Comparison of ENCODE assay signal across 23 cellular contexts in genomic region chr2:85668857-85669142, GRCh38. TPM values are rescaled to one million over a fixed set of nuclear protein-coding genes. Genes with fewer than 3 reads are reported as not detected.
DNase-seq lines count a peak whose midpoint lies in the region; ATAC-seq, FAIRE-seq and TF ChIP-seq lines count a peak whose summit lies in the region.
"Had no signal": no experiment of that assay in that cellular context is flagged by ENCODE, and none has a peak within 500 bp of the region (broad histone marks: within the 10 kb centered on the region; RNA-seq: fewer than 3 reads in every experiment).

No MANE protein-coding gene starts in this region.

- H3K27me3 ChIP-seq in BLaER1 (no peaks in the 10 kb centered on the region), OCI-LY3 (ENCODE audit: low read depth, low read length) (peaks cover 21% of the 10 kb centered on the region), left lung (no peaks in the 10 kb centered on the region), osteoblast (ENCODE audit: insufficient read depth, low read length) (peaks cover 3% of the 10 kb centered on the region), small intestine (ENCODE audit: control insufficient read depth in 2 of 2, insufficient read depth in 2 of 2, low read length in 2 of 2) (no peaks in the 10 kb centered on the region)

- CTCF ChIA-PET in RWPE1 (lab: Yijun Ruan, JAX): no interaction called here

- DNase-seq in left lung (no peak), osteoblast (ENCODE audit: insufficient read length, low spot score, missing footprints) (peak; percentile 84), RWPE1 (ENCODE audit: low spot score) (no peak), HTR-8/SVneo (ENCODE audit: insufficient read length, low spot score) (no peak), small intestine (no peak)
- DNase-seq: COR-L47, GOT3, HCEC 1CT, NCI-H1048, NCI-H1694, NCI-H2171 treated with DMSO at 0.1 percent for 48 hours, NCI-H524, SHP77 treated with DMSO at 0.1 percent for 48 hours, SW 1271 had no signal

- H3K36me3 ChIP-seq in BLaER1: no peaks in the 10 kb centered on the region
- H3K36me3 ChIP-seq in OCI-LY3 (replicated peaks; ENCODE audit: low read depth, low read length): no peaks in the 10 kb centered on the region
- no peaks in the 10 kb centered on the region for H3K36me3 ChIP-seq in left lung
- no peaks in the 10 kb centered on the region for H3K36me3 ChIP-seq in osteoblast (ENCODE audit: insufficient read depth, low read length)
- H3K36me3 ChIP-seq in small intestine (ENCODE audit: control insufficient read depth in 2 of 2, insufficient read depth in 2 of 2, low read length in 2 of 2): no peaks in the 10 kb centered on the region

- intact Hi-C loops in left lung (cut with DNase I): loop anchor here in 1 of 2 donors (5.0 kb wide), 1 partner anchor 44 kb away; no protein-coding TSS in a partner anchor

- H4K20me1 ChIP-seq in BLaER1: no peaks in the 10 kb centered on the region
- H4K20me1 ChIP-seq in OCI-LY3 (ENCODE audit: insufficient read depth, low read length): no peaks in the 10 kb centered on the region
- no peaks in the 10 kb centered on the region for H4K20me1 ChIP-seq in osteoblast (ENCODE audit: insufficient read depth, low read length)

- no peaks in the 10 kb centered on the region for H3K79me2 ChIP-seq in OCI-LY3 (ENCODE audit: low read length)
- H3K79me2 ChIP-seq in osteoblast (ENCODE audit: insufficient read depth, low read length): no peaks in the 10 kb centered on the region

- H3K27ac ChIP-seq in BLaER1 (no peak overlapping the region), OCI-LY3 (ENCODE audit: low read length) (no peak overlapping the region), left lung (peak overlapping the region; percentile 61 to 62), osteoblast (ENCODE audit: low read depth, low read length) (no peak overlapping the region), RWPE1 (no peak overlapping the region), small intestine (ENCODE audit: low read depth in 1 of 2, low read length in 1 of 2) (no peak overlapping the region)

- H3K4me1 ChIP-seq in BLaER1: peaks cover 11% of the 10 kb centered on the region
- peaks cover 56% of the 10 kb centered on the region for H3K4me1 ChIP-seq in OCI-LY3 (ENCODE audit: low read length)
- H3K4me1 ChIP-seq in left lung: peaks cover 0 to 54% of the 10 kb centered on the region in 2 donors
- peaks cover 11% of the 10 kb centered on the region for H3K4me1 ChIP-seq in osteoblast (ENCODE audit: insufficient read depth, low read length)
- H3K4me1 ChIP-seq in small intestine (ENCODE audit: control insufficient read depth in 2 of 2, insufficient read depth in 1 of 2, low read depth in 1 of 2, low read length in 1 of 2): no peaks in the 10 kb centered on the region

- POLR2A ChIA-PET in RWPE1 (lab: Yijun Ruan, JAX; ENCODE audit: low non-redundant PET): no interaction called here

- H3K4me2 ChIP-seq in BLaER1: peak overlapping the region; percentile 38
- H3K4me2 ChIP-seq in OCI-LY3 (ENCODE audit: low read length): peak overlapping the region; percentile 77
- H3K4me2 ChIP-seq in osteoblast (ENCODE audit: insufficient read depth, low read length): no peak overlapping the region

- H3K9ac ChIP-seq in BLaER1 (0 out of 2 replicates have a peak overlapping the region, but pooled peaks have one; percentile 5), OCI-LY3 (ENCODE audit: low read length) (no peak overlapping the region)

- FAIRE-seq in HTR-8/SVneo (lab: Jason Lieb, UNC) (no peak), small intestine (lab: Jason Lieb, UNC) (no peak)

- WGBS in small intestine, 3 donors: 75 to 87% (median 83%) methylated on average over 3 of the region's 3 CpGs

- H3K9me3 ChIP-seq in BLaER1 (no peaks in the 10 kb centered on the region), OCI-LY3 (ENCODE audit: insufficient read depth, low read length) (no peaks in the 10 kb centered on the region), left lung (no peaks in the 10 kb centered on the region), osteoblast (ENCODE audit: low read depth, low read length) (no peaks in the 10 kb centered on the region), small intestine (ENCODE audit: control insufficient read depth, low read depth) (no peaks in the 10 kb centered on the region)

- no peak for ATAC-seq in left lung
- ATAC-seq in HG03095 (IDR thresholded peaks at IDR 0.05; ENCODE audit: unreplicated experiment): no peak
- ATAC-seq: Panc1 had no signal

- TF ChIP-seq CTCF in OCI-LY3 (IDR thresholded peaks at IDR 0.05; ENCODE audit: low read depth, low read length) (no peak), left lung (IDR thresholded peaks at IDR 0.05) (no peak), osteoblast (IDR thresholded peaks at IDR 0.05; ENCODE audit: extremely low read depth, low read depth, low read length) (no peak), RWPE1 (conservative IDR thresholded peaks at IDR 0.05; ENCODE audit: low read depth) (no peak)

- H3K4me3 ChIP-seq in BLaER1: no peak overlapping the region
- no peak overlapping the region for H3K4me3 ChIP-seq in OCI-LY3 (ENCODE audit: low read length)
- H3K4me3 ChIP-seq in left lung: no peak overlapping the region
- no peak overlapping the region for H3K4me3 ChIP-seq in osteoblast (ENCODE audit: insufficient read depth, low read length)
- H3K4me3 ChIP-seq in small intestine (ENCODE audit: low read depth in 1 of 2, low read length in 2 of 2): no peak overlapping the region

- H2AFZ ChIP-seq in OCI-LY3 (ENCODE audit: low read depth, low read length) (no peak overlapping the region), osteoblast (ENCODE audit: low read length) (no peak overlapping the region)

RNA-seq across cellular contexts. Expression of gene SFTPB, which starts 0.8 kb away (rescaled TPM):
- total RNA-seq in left lung: over 10,000 TPM; 11,570 to 18,328 TPM
- not detected in 2 replicates for total RNA-seq in osteoblast
- 10 to 100 TPM in 2 of 3 donors, under 1 TPM in 1; 0.58 to 34.9 (median 11.3) TPM for polyA plus RNA-seq in small intestine
- total RNA-seq: A172; CD4-positive, alpha-beta T cell; Daoy; G401 had no signal
- polyA plus RNA-seq: BJ had no signal

RNA-seq across cellular contexts. Expression of gene GNLY, which starts 25.4 kb away (rescaled TPM):
- total RNA-seq in left lung (10 to 100 TPM in 1 of 2 donors, 1 to 10 TPM in 1; 9.2 to 10.5 TPM), osteoblast (not detected in 2 replicates)
- polyA plus RNA-seq in small intestine: 1 to 10 TPM in 2 of 3 donors, not detected in 1; 1.4 to 2.1 TPM
- total RNA-seq: A172, Daoy, G401 had no signal
- polyA plus RNA-seq: BJ had no signal

RNA-seq across cellular contexts. Expression of gene USP39, which starts 52.8 kb away (rescaled TPM):
- 10 to 100 TPM; 44.5 to 45.5 TPM for total RNA-seq in left lung
- 34.8 and 36.9 TPM in 2 replicates for total RNA-seq in osteoblast
- 10 to 100 TPM; 24.6 to 37.2 (median 35.1) TPM for polyA plus RNA-seq in small intestine

RNA-seq across cellular contexts. Expression of gene C2orf68, which starts 56.9 kb away (rescaled TPM):
- total RNA-seq in left lung (10 to 100 TPM; 37.0 to 42.5 TPM), osteoblast (23.9 and 30.9 TPM in 2 replicates)
- polyA plus RNA-seq in small intestine: 10 to 100 TPM; 16.2 to 32.7 (median 17.9) TPM

Comparison
In these comparisons a context has a peak if more than half of its experiments do, and no peak if none do; other contexts are left out.
1. H3K27ac ChIP-seq: peak in left lung (2 of 2); none in BLaER1 (single experiment), OCI-LY3 (single experiment), osteoblast (single experiment), RWPE1 (single experiment) and small intestine (0 of 2).
2. RNA of gene SFTPB, which starts 0.8 kb away (total RNA-seq): 11,570 to 18,328 TPM in left lung; not detected in osteoblast; every median in the first group is over 1,000 times any median in the second.
3. RNA of gene GNLY, which starts 25.4 kb away (total RNA-seq): 9.2 to 10.5 TPM in left lung; not detected in osteoblast; every median in the first group is over 10 times any median in the second.